32 cellular contexts compared by ENCODE assay signal in the genomic region with DNA sequence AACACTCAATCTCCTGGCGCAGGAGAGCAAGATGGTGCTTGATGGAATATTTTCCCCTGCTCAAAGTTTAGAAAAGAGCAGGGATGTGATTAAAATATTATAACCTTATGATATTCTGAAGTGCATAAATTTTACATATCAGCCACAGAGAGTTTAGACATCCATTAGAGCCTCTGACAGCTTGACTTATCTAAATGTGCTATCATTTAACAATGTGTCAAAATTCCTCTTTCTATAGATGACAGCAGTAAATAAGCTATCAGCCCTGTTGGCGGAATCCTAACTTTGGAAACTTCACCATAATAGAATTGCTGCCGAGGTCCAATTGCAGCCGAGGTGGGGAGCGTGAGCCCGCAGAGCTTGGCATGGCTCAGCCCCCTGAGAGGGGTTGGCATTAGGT. TPM values are rescaled to one million over a fixed set of nuclear protein-coding genes. Genes with fewer than 3 reads are reported as not detected.
"Had no signal": no experiment of that assay in that cellular context is flagged by ENCODE, and none has a peak within 500 bp of the region (broad histone marks: within the 10 kb centered on the region; RNA-seq: fewer than 3 reads in every experiment).

No MANE protein-coding gene starts in this region.

- FAIRE-seq: endometrium, small intestine had no signal

- H2AFZ ChIP-seq: hepatocyte had no signal

- H3K27me3 ChIP-seq: ovary, right lobe of liver, thyroid gland had no signal

- DNase-seq: effector memory CD8-positive, alpha-beta T cell; foreskin fibroblast; gastrocnemius medialis; heart left ventricle; left cardiac atrium; left lung; mesenchymal stem cell; mucosa of descending colon; naive B cell; occipital lobe; ovary; retina; right lobe of liver; small intestine; stimulated activated CD4-positive, alpha-beta T cell treated with anti-CD3 and anti-CD28 coated beads, Interleukin-12 subunit alpha, Interleukin-12 subunit beta, amount 100 ng/mL, for 4 hours; stimulated activated CD4-positive, alpha-beta T cell treated with anti-CD3 and anti-CD28 coated beads, Interleukin-1b, Interleukin-23, amount 100 ng/mL, for 48 hours; stimulated activated CD4-positive, alpha-beta T cell treated with anti-CD3 and anti-CD28 coated beads, Interleukin-4, amount 100 ng/mL, for 1 hour; stimulated activated CD8-positive, alpha-beta memory T cell treated with anti-CD3 and anti-CD28 coated beads, Interleukin-4, amount 100 ng/mL, for 48 hours; stimulated activated naive CD4-positive, alpha-beta T cell treated with Interleukin-2 at 50 U/mL for 16 hours; stomach; thyroid gland; trophoblast cell had no signal

- H3K36me3 Mint-ChIP-seq: natural killer cell treated with Interleukin-12 subunit alpha and Interleukin-12 subunit beta and Interleukin-15 and Interleukin-18, amount 100 ng/mL, for 72 hours had no signal

- H3K4me1 ChIP-seq: vagina had no signal

- ATAC-seq: effector memory CD8-positive, alpha-beta T cell; gastrocnemius medialis; heart left ventricle; left cardiac atrium; left lung; mucosa of descending colon; natural killer cell treated with Interleukin-12 subunit alpha and Interleukin-12 subunit beta and Interleukin-15 and Interleukin-18, amount 100 ng/mL, for 72 hours; right lobe of liver had no signal

- H3K9me3 Mint-ChIP-seq: effector memory CD8-positive, alpha-beta T cell; mesothelial cell of epicardium; natural killer cell treated with Interleukin-12 subunit alpha and Interleukin-12 subunit beta and Interleukin-15 and Interleukin-18, amount 100 ng/mL, for 72 hours had no signal

- H3K9me3 ChIP-seq: gastrocnemius medialis, heart left ventricle, left lung, mucosa of descending colon, right lobe of liver, stomach, thyroid gland, vagina had no signal

- H3K36me3 ChIP-seq: gastrocnemius medialis, heart left ventricle, left lung, ovary, right lobe of liver, stomach, thyroid gland, vagina had no signal

- H3K79me2 ChIP-seq: hepatocyte had no signal

- H3K27ac ChIP-seq: coronary artery, gastrocnemius medialis, heart left ventricle, hepatocyte, left lung, ovary, right lobe of liver, stomach, vagina had no signal

- H3K27ac Mint-ChIP-seq: effector memory CD8-positive, alpha-beta T cell; mesothelial cell of epicardium; natural killer cell treated with Interleukin-12 subunit alpha and Interleukin-12 subunit beta and Interleukin-15 and Interleukin-18, amount 100 ng/mL, for 72 hours had no signal

- H3K4me3 Mint-ChIP-seq: effector memory CD8-positive, alpha-beta T cell; mesothelial cell of epicardium; natural killer cell treated with Interleukin-12 subunit alpha and Interleukin-12 subunit beta and Interleukin-15 and Interleukin-18, amount 100 ng/mL, for 72 hours had no signal

- H3K4me3 ChIP-seq: coronary artery, gastrocnemius medialis, heart left ventricle, hepatocyte, left lung, mucosa of descending colon, ovary, right lobe of liver, stomach, vagina had no signal

- H3K4me2 ChIP-seq: hepatocyte had no signal

RNA-seq across cellular contexts. Expression of gene CUX2, which starts 4.1 kb away (rescaled TPM):
- total RNA-seq: dermis microvascular lymphatic vessel endothelial cell; kidney epithelial cell; lung microvascular endothelial cell; natural killer cell treated with Interleukin-12 subunit alpha and Interleukin-12 subunit beta and Interleukin-15 and Interleukin-18, amount 100 ng/mL, for 72 hours; pulmonary artery endothelial cell had no signal
- polyA plus RNA-seq: heart left ventricle had no signal
